ENCODE assay signal across 20 cellular contexts in the genomic region with DNA sequence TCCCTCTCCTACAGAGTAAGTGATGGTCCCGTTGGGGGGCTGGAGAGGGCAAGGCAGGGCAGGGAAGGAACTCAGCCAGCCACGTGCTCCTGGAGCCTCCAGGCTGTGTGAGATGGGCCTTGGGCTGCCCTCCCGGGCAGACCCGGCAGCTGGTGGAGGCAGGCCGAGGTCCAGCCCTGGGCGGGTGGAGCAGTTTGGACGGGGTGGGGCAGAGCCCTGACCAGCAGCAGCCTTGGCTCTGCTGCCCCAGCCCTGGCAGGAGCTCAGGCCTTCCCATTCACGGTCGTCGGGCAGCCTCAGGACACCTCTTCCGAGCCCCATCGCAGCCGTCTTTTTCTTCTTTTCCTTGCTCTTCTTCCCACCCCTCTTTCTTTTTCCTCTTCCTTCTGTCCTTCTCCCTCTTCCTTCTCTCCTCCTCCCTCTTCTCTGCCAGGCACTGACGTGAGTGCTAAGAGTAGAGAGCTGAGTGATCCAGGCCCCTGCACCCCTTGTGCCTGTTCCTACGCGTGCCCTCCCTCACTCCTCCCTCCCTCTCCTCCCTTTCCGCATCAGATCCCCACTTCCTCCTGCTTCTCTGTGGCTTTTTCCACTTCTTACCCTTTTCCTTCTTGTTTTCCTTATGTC. TPM values are rescaled to one million over a fixed set of nuclear protein-coding genes. Genes with fewer than 3 reads are reported as not detected.
DNase-seq lines count a peak whose midpoint lies in the region; ATAC-seq and TF ChIP-seq lines count a peak whose summit lies in the region.
"Had no signal": no experiment of that assay in that cellular context is flagged by ENCODE, and none has a peak within 500 bp of the region (broad histone marks: within the 10 kb centered on the region; RNA-seq: fewer than 3 reads in every experiment).

No MANE protein-coding gene starts in this region.

- ATAC-seq in left colon (peak; percentile 37), sciatic nerve (peak; percentile 29), GM19455 (IDR thresholded peaks at IDR 0.05; ENCODE audit: unreplicated experiment) (no peak)
- ATAC-seq: activated CD4-positive, alpha-beta T cell treated with anti-CD3 and anti-CD28 coated beads for 36 hours; gastroesophageal sphincter; HCT116; naive thymus-derived CD4-positive, alpha-beta T cell had no signal

- H3K9ac ChIP-seq in BLaER1 treated with 17β-estradiol and CSF1 and Interleukin-3, amounts not matched to agents 10 nM and 100 nM: peak overlapping the region in 6 of 11 experiments; percentile 0 to 61 (median 14); a peak in 4 of 22 replicates

- peaks cover 0 to 50% (median 31%) of the 10 kb centered on the region in 10 experiments; a peak in 14 of 20 replicates for H3K4me1 ChIP-seq in BLaER1 treated with 17β-estradiol and CSF1 and Interleukin-3, amounts not matched to agents 10 nM and 100 nM
- peaks cover 0 to 12% (median 0%) of the 10 kb centered on the region in 4 donors for H3K4me1 ChIP-seq in tibial nerve
- H3K4me1 ChIP-seq: gastroesophageal sphincter had no signal

- TF ChIP-seq EP300 in tibial nerve (IDR thresholded peaks at IDR 0.05): no peak

- peaks cover 0 to 16% (median 10%) of the 10 kb centered on the region in 11 experiments; a peak in 15 of 22 replicates for H3K9me3 ChIP-seq in BLaER1 treated with 17β-estradiol and CSF1 and Interleukin-3, amounts not matched to agents 10 nM and 100 nM (replicated peaks in 1 of 11)
- H3K9me3 ChIP-seq in MG63: no peaks in the 10 kb centered on the region
- peaks cover 0 to 15% (median 0%) of the 10 kb centered on the region in 4 donors for H3K9me3 ChIP-seq in tibial nerve

- peak overlapping the region in 3 of 11 experiments; percentile 16 to 45 (median 35); a peak in 2 of 22 replicates for H3K27ac ChIP-seq in BLaER1 treated with 17β-estradiol and CSF1 and Interleukin-3, amounts not matched to agents 10 nM and 100 nM
- no peak overlapping the region for H3K27ac ChIP-seq in tibial nerve
- H3K27ac ChIP-seq: epithelial cell of prostate, gastroesophageal sphincter, HL-60 had no signal

- H3K4me2 ChIP-seq in BLaER1 treated with 17β-estradiol and CSF1 and Interleukin-3, amounts not matched to agents 10 nM and 100 nM: peak overlapping the region in 6 of 11 experiments; percentile 7 to 48 (median 30); a peak in 6 of 22 replicates

- intact Hi-C loops in left colon (cut with DNase I, micrococcal nuclease) (loop anchor here in 1 of 2 donors (10.0 kb wide), 1 partner anchor 231 kb away; no protein-coding TSS in a partner anchor), sciatic nerve (cut with DNase I) (loop anchor here (10.0 kb wide), 1 partner anchor 301 kb away; no protein-coding TSS in a partner anchor)

- H3K4me3 ChIP-seq in BLaER1 treated with 17β-estradiol and CSF1 and Interleukin-3, amounts not matched to agents 10 nM and 100 nM: no peak overlapping the region
- H3K4me3 ChIP-seq in MG63 (no peak overlapping the region), tibial nerve (no peak overlapping the region)
- H3K4me3 ChIP-seq: gastroesophageal sphincter had no signal

- TF ChIP-seq POLR2A in tibial nerve (IDR thresholded peaks at IDR 0.05): no peak

- no peak for TF ChIP-seq CTCF in tibial nerve (IDR thresholded peaks at IDR 0.05)

- peaks cover 0 to 7% (median 0%) of the 10 kb centered on the region in 11 experiments; a peak in 2 of 22 replicates for H4K20me1 ChIP-seq in BLaER1 treated with 17β-estradiol and CSF1 and Interleukin-3, amounts not matched to agents 10 nM and 100 nM

- 74 to 80% methylated on average over 17 of the region's 17 CpGs for WGBS in tibial nerve, 2 donors

- DNase-seq in MG63 (peak; percentile 16), left colon (no peak), sciatic nerve (ENCODE audit: low spot score) (no peak), tibial nerve (ENCODE audit: low spot score in 2 of 2) (no peak)
- no peak for DNase-seq in effector CD4-positive, alpha-beta T cell
- DNase-seq: activated CD4-positive, alpha-beta T cell treated with anti-CD3 and anti-CD28 coated beads for 36 hours; activated naive CD4-positive, alpha-beta T cell treated with Interleukin-2 at 50 U/mL for 16 hours; naive thymus-derived CD4-positive, alpha-beta T cell; NCI-H1930; NK-92 treated with Interleukin-12 subunit alpha and Interleukin-12 subunit beta, amount 100 ng/mL, for 24 hours; stimulated activated naive CD4-positive, alpha-beta T cell; SW 1271 had no signal

- no peaks in the 10 kb centered on the region for H3K27me3 ChIP-seq in BLaER1 treated with 17β-estradiol and CSF1 and Interleukin-3, amounts not matched to agents 10 nM and 100 nM
- no peaks in the 10 kb centered on the region for H3K27me3 ChIP-seq in MG63
- H3K27me3 ChIP-seq in tibial nerve: no peaks in the 10 kb centered on the region
- H3K27me3 ChIP-seq: gastroesophageal sphincter had no signal

- H3K36me3 ChIP-seq in BLaER1 treated with 17β-estradiol and CSF1 and Interleukin-3, amounts not matched to agents 10 nM and 100 nM: peaks cover 53 to 100% (median 95%) of the 10 kb centered on the region in 11 experiments
- H3K36me3 ChIP-seq in MG63 (peaks cover 18% of the 10 kb centered on the region), tibial nerve (peaks cover 2 to 94% (median 4%) of the 10 kb centered on the region in 3 donors)

RNA-seq across cellular contexts. Expression of a gene that starts 42.8 kb away (rescaled TPM):
- total RNA-seq in MG63 (2014; rRNA removed; shearing (Covaris generic); ENCODE audit: low replicate concordance): 0.26 TPM in 1 of 2 replicates, not detected in the other
- total RNA-seq in left colon (under 1 TPM; 0.39 to 0.64 TPM), sciatic nerve (not detected), tibial nerve (not detected)
- total RNA-seq: activated CD4-positive, alpha-beta T cell treated with anti-CD3 and anti-CD28 coated beads for 36 hours; gastroesophageal sphincter; lower leg skin; naive thymus-derived CD4-positive, alpha-beta T cell; urinary bladder had no signal
